ENCODE assay signal across 8 cellular contexts in the genomic region with DNA sequence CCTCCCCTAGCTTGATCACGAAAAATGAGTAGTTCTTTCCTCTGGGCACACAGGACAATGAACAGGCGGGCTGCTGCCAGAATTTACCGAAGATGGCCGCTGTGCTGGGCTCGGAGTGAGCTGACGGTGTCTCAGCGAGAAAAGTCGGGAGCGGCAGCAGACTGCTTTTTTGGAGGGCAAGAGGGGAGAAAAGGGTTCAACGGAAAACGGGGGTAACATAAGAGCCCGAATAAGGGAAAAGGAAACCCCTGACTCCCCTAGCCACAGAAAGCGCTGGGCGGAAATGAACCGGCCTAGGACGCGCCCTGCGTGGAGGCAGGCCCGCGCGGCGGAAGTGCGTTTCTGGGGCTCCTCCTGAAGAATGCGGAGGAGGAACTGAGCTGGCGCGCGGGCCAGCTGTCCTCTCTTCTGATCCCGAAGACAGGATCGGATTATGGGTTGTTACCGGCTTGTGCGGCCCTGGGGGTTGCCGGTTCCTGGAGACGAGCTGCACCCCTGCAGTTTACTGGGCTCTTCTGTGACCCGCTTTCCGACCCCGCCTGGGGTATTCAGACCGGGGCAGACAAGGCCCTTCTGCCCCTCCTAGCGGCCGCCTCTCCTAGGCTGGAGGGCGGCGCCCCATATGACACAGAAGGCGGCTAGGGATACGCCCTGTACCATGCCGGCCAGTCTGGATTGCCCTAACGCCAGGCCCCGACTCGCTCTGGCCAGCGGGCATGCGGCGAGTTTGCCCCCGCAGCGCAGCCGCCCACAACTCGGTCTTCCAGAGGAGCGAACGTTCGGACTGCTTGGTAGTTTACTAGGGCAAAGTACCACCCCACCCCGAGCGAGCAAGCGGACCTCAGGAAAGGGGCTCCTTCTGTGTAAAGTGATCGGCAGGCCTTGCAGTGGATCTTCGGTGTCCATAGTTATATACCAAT. TPM values are rescaled to one million over a fixed set of nuclear protein-coding genes. Genes with fewer than 3 reads are reported as not detected.
DNase-seq lines count a peak whose midpoint lies in the region; ATAC-seq and TF ChIP-seq lines count a peak whose summit lies in the region.

No MANE protein-coding gene starts in this region.

- peaks cover 63% of the 10 kb centered on the region for H3K4me1 Mint-ChIP-seq in GM23338

- ATAC-seq in GM23338: peak; percentile 95
- peak; percentile 94 for ATAC-seq in gastroesophageal sphincter

- peaks cover 29% of the 10 kb centered on the region for H4K20me1 ChIP-seq in GM23338 (replicated peaks; ENCODE audit: insufficient read depth)

- peaks cover 9% of the 10 kb centered on the region; the same call in 1 of the 2 replicates for H3F3A ChIP-seq in GM23338 (replicated peaks; ENCODE audit: low read depth)

- no peaks in the 10 kb centered on the region for H3K9me2 ChIP-seq in GM23338 (ENCODE audit: insufficient read depth)

- no peaks in the 10 kb centered on the region for H3K36me3 Mint-ChIP-seq in GM23338 (ENCODE audit: low read depth)

- H3K4me2 ChIP-seq in GM23338: peak overlapping the region; percentile 85

- H3K27ac ChIP-seq in GM23338 (ENCODE audit: low read depth) (peak overlapping the region; percentile 96), gastroesophageal sphincter (peak overlapping the region in 3 of 4 donors; percentile 96 to 99 (median 97)), temporal lobe (ENCODE audit: low read depth, low read length) (peak overlapping the region; percentile 97)

- H3K36me3 ChIP-seq in GM23338 (ENCODE audit: insufficient read depth): no peaks in the 10 kb centered on the region
- H3K36me3 ChIP-seq in gastroesophageal sphincter: no peaks in the 10 kb centered on the region

- no peaks in the 10 kb centered on the region for H3K9me3 ChIP-seq in gastroesophageal sphincter

- peak overlapping the region; percentile 100 for H3K27ac Mint-ChIP-seq in GM23338

- peaks cover 13% of the 10 kb centered on the region for H3K27me3 Mint-ChIP-seq in GM23338 (ENCODE audit: insufficient read depth, low read depth, poor library complexity)

- TF ChIP-seq POLR2A in gastroesophageal sphincter (IDR thresholded peaks at IDR 0.05): peak; percentile 72 to 83

- H3K4me1 ChIP-seq in GM23338 (ENCODE audit: insufficient read depth): peaks cover 59% of the 10 kb centered on the region
- H3K4me1 ChIP-seq in gastroesophageal sphincter: peaks cover 23 to 45% (median 36%) of the 10 kb centered on the region in 3 donors

- TF ChIP-seq CTCF in GM23338 (conservative IDR thresholded peaks at IDR 0.05; ENCODE audit: low read depth in 2 of 2) (peak; percentile 31 to 50; a peak in 3 of 4 replicates), gastroesophageal sphincter (IDR thresholded peaks at IDR 0.05) (peak in 3 of 4 experiments; percentile 72 to 81 (median 77))

- peak; percentile 88 for DNase-seq in G401 (ENCODE audit: low spot score)
- DNase-seq in GM23338 (ENCODE audit: low spot score): peak; percentile 94
- DNase-seq in LHCN-M2 (ENCODE audit: low read depth): peak; percentile 93
- peak; percentile 39 for DNase-seq in SIG-M5 (lab: John Stamatoyannopoulos, UW)
- DNase-seq in activated naive CD4-positive, alpha-beta T cell (lab: John Stamatoyannopoulos, UW): peak; percentile 57 to 77 (median 68)
- DNase-seq in occipital lobe (lab: John Stamatoyannopoulos, UW): peak; percentile 84

- peaks cover 18% of the 10 kb centered on the region for H3K79me2 ChIP-seq in GM23338 (replicated peaks; ENCODE audit: insufficient read depth)

- peak overlapping the region; percentile 65 for H3K4me3 ChIP-seq in GM23338
- peak overlapping the region; percentile 60 to 71 for H3K4me3 ChIP-seq in gastroesophageal sphincter

- no peaks in the 10 kb centered on the region for H3K27me3 ChIP-seq in GM23338 (ENCODE audit: insufficient read depth)
- no peaks in the 10 kb centered on the region for H3K27me3 ChIP-seq in gastroesophageal sphincter

- H3K9me3 Mint-ChIP-seq in GM23338: no peaks in the 10 kb centered on the region; the same call in 2 of the 3 replicates

- TF ChIP-seq EP300 in gastroesophageal sphincter (IDR thresholded peaks at IDR 0.05): no peak

- peak overlapping the region; percentile 5; the same call in 1 of the 2 replicates for H2AFZ ChIP-seq in GM23338

- peak overlapping the region; percentile 99 for H3K4me3 Mint-ChIP-seq in GM23338

- WGBS in gastroesophageal sphincter (ENCODE audit: low coverage in 1 of 2), 2 donors: 0 to 1% methylated on average over 24 to 31 of the region's 62 CpGs

- in situ Hi-C loops in G401 (cut with HindIII; ENCODE audit: low sequenced_read_pairs): no loop called here

TF ChIP-seq in GM23338, 12 proteins besides CTCF, POLR2A, EP300 and RAD21:
- peak; percentile 83 for TF ChIP-seq POLR2AphosphoS5 (IDR thresholded peaks at IDR 0.05; ENCODE audit: low read depth)
- no peak for TF ChIP-seq JUNB (IDR thresholded peaks at IDR 0.05; ENCODE audit: unreplicated experiment)
- peak; percentile 31; the same call in 1 of the 2 replicates for TF ChIP-seq ETS1 (IDR thresholded peaks at IDR 0.05)
- TF ChIP-seq CREB1 (CRISPR knock-in tag; IDR thresholded peaks at IDR 0.05; ENCODE audit: low read depth): peak; percentile 66

RNA-seq across cellular contexts. Expression of gene KMT2E, which starts 30.1 kb away (rescaled TPM):
- 15.3 and 29.9 TPM in 2 replicates for total RNA-seq in G401 (2014; rRNA removed; shearing (Covaris generic))
- 43.2 and 50.2 TPM in 2 replicates for total RNA-seq in GM23338 (2014; rRNA removed; shearing (Covaris generic))
- polyA plus RNA-seq in GM23338 (2016; fragmentation: Nextera tagmentation; extraction: Ambion mirVana): 55.7 and 70.9 TPM in 2 replicates
- total RNA-seq in LHCN-M2 (2014; rRNA removed) (51.9 and 52.1 TPM in 2 replicates), gastroesophageal sphincter (100 to 1,000 TPM in 3 of 4 donors, 10 to 100 TPM in 1; 90.6 to 187 (median 112) TPM), occipital lobe (261 TPM), temporal lobe (217 TPM)
- 23.3 TPM for polyA plus RNA-seq in LHCN-M2 (2012)

Comparison
In these comparisons a context has a peak if more than half of its experiments do, and no peak if none do; other contexts are left out.
1. Peak in every context shown above with its lines: DNase-seq, ATAC-seq, H3K4me3 ChIP-seq and H3K27ac ChIP-seq.
2. DNase-seq: peak in every context shown above with its lines; median percentile 94 in GM23338; 93 in LHCN-M2; 88 in G401; 84 in occipital lobe; 68 in activated naive CD4-positive, alpha-beta T cell; 39 in SIG-M5.